20 cellular contexts compared by ENCODE assay signal in genomic region chr4:9918475-9918874, GRCh38.
DNase-seq lines count a peak whose midpoint lies in the region; ATAC-seq, FAIRE-seq and TF ChIP-seq lines count a peak whose summit lies in the region.
"Had no signal": no experiment of that assay in that cellular context is flagged by ENCODE, and none has a peak within 500 bp of the region (broad histone marks: within the 10 kb centered on the region; RNA-seq: fewer than 3 reads in every experiment).

No MANE protein-coding gene starts in this region.

- no peak overlapping the region for H2AFZ ChIP-seq in H1 (ENCODE audit: low read length)
- H2AFZ ChIP-seq in hepatocyte, result no peak overlapping the region

- H2BK12ac ChIP-seq in H1 (ENCODE audit: low read depth, low read length), result no peak overlapping the region

- POLR2A ChIA-PET in H1 (lab: Charles Lee; ENCODE audit: partially characterized antibody), result interaction anchor here (1.5 kb wide), 1 partner anchor 20 kb away, joined by 4 read pairs; no protein-coding TSS in a partner anchor

- H2BK120ac ChIP-seq in H1 (replicated peaks; ENCODE audit: low read depth, low read length), result no peak overlapping the region

- H3K56ac ChIP-seq in H1 (replicated peaks; ENCODE audit: insufficient read length, low read depth, low read length), result no peak overlapping the region

- H3K9me2 ChIP-seq in hepatocyte (replicated peaks; ENCODE audit: insufficient read depth), result no peaks in the 10 kb centered on the region

- H4K8ac ChIP-seq in H1 (ENCODE audit: extremely low read depth, insufficient read depth, low read length), result no peak overlapping the region

- H3K23me2 ChIP-seq in H1 (ENCODE audit: low read depth, low read length), result no peaks in the 10 kb centered on the region

- peak overlapping the region in 3 of 12 donors; percentile 4 to 33 (median 12) for H3K27ac ChIP-seq in heart left ventricle
- H3K27ac ChIP-seq in H1 (ENCODE audit: low read depth, low read length), result no peak overlapping the region
- no peak overlapping the region for H3K27ac ChIP-seq in psoas muscle
- H3K27ac ChIP-seq in hepatocyte, result no peak overlapping the region
- H3K27ac ChIP-seq: C4-2B had no signal

- H3K79me1 ChIP-seq in H1 (ENCODE audit: low read depth, low read length), result no peaks in the 10 kb centered on the region

- H3K4me2 ChIP-seq in H1 (ENCODE audit: insufficient read depth in 1 of 2, low read depth in 2 of 2, low read length in 2 of 2), result no peak overlapping the region
- H3K4me2 ChIP-seq in hepatocyte, result no peak overlapping the region

- no peak overlapping the region for H3K9ac ChIP-seq in H1 (replicated peaks in 1 of 4; ENCODE audit: extremely low read depth in 1 of 4, low read depth in 3 of 4, low read length in 3 of 4)

- TF ChIP-seq EP300 in H1 (IDR thresholded peaks at IDR 0.05; ENCODE audit: borderline replicate concordance in 1 of 2, low read depth in 2 of 2, low read length in 2 of 2), result no peak

- H3K36me3 ChIP-seq in heart left ventricle (peaks cover 0 to 4% (median 0%) of the 10 kb centered on the region in 9 donors), H1 (ENCODE audit: control insufficient read depth in 2 of 4, insufficient read depth in 4 of 4, low read length in 3 of 4) (no peaks in the 10 kb centered on the region), psoas muscle (ENCODE audit: insufficient read depth in 1 of 2, low read depth in 1 of 2) (no peaks in the 10 kb centered on the region), hepatocyte (replicated peaks; ENCODE audit: insufficient read depth, low read depth) (no peaks in the 10 kb centered on the region)
- H3K36me3 ChIP-seq: HAP-1 had no signal

- H3K4ac ChIP-seq in H1 (replicated peaks; ENCODE audit: insufficient read length, low read depth, low read length), result no peak overlapping the region

- H3K9me3 ChIP-seq in heart left ventricle (no peaks in the 10 kb centered on the region), H1 (ENCODE audit: insufficient read depth in 2 of 2, low read depth in 1 of 2, low read length in 1 of 2) (no peaks in the 10 kb centered on the region), psoas muscle (no peaks in the 10 kb centered on the region), hepatocyte (ENCODE audit: low read depth) (no peaks in the 10 kb centered on the region)
- H3K9me3 ChIP-seq: Caco-2, HAP-1 had no signal

- H4K20me1 ChIP-seq in H1 (replicated peaks in 1 of 2; ENCODE audit: control insufficient read depth in 1 of 2, insufficient read depth in 2 of 2, low read length in 2 of 2) (no peaks in the 10 kb centered on the region), hepatocyte (ENCODE audit: insufficient read depth, poor library complexity, severe bottlenecking) (no peaks in the 10 kb centered on the region)

- H3K18ac ChIP-seq in H1 (ENCODE audit: extremely low read depth, low read length), result no peak overlapping the region

- TF ChIP-seq POLR2A in heart left ventricle (IDR thresholded peaks at IDR 0.05) (no peak), H1 (IDR thresholded peaks at IDR 0.05; ENCODE audit: control extremely low read depth in 1 of 2, low read depth in 2 of 2, low read length in 2 of 2) (no peak)

- peak in 1 of 2 experiments; percentile 11; a peak in 1 of 4 replicates for TF ChIP-seq RAD21 in H1 (IDR thresholded peaks at IDR 0.05 in 1 of 2, conservative IDR thresholded peaks at IDR 0.05 in 1 of 2; ENCODE audit: low read depth in 2 of 2, low read length in 2 of 2)

- DNase-seq in heart left ventricle (no peak), cardiac septum (ENCODE audit: low spot score) (no peak), H1 (ENCODE audit: low read depth in 1 of 2, low spot score in 2 of 2) (no peak), left kidney (ENCODE audit: low read depth, low spot score) (peak; percentile 7), psoas muscle (no peak), pons (ENCODE audit: low spot score) (no peak), hepatocyte (ENCODE audit: low spot score) (no peak)
- DNase-seq: ACHN; AML-193; Caco-2; CD4-positive, alpha-beta T cell; DMS79 treated with DMSO at 0.1 percent for 48 hours; GF-D8; KBM-7 had no signal

- H3K4me1 ChIP-seq in heart left ventricle (peaks cover 0 to 18% (median 3%) of the 10 kb centered on the region in 12 donors), H1 (replicated peaks in 1 of 4; ENCODE audit: control insufficient read depth in 3 of 4, insufficient read depth in 4 of 4, low read length in 3 of 4) (peaks cover 0 to 8% (median 4%) of the 10 kb centered on the region in 4 experiments; a peak in 3 of 7 replicates), psoas muscle (no peaks in the 10 kb centered on the region), hepatocyte (ENCODE audit: insufficient read depth) (no peaks in the 10 kb centered on the region)
- H3K4me1 ChIP-seq: Caco-2, HAP-1 had no signal

- intact Hi-C loops in heart left ventricle (cut with DNase I), result no loop called here
- intact Hi-C loops in cardiac septum (cut with DNase I), result no loop called here
- intact Hi-C loops in psoas muscle (cut with DNase I), result no loop called here

- no peak overlapping the region for H2AK5ac ChIP-seq in H1 (ENCODE audit: low read depth, low read length)

- H3K27me3 ChIP-seq in heart left ventricle, result no peaks in the 10 kb centered on the region
- H3K27me3 ChIP-seq in H1 (replicated peaks in 1 of 4; ENCODE audit: control insufficient read depth in 3 of 4, extremely low read depth in 1 of 4, insufficient read depth in 3 of 4, low read length in 3 of 4), result no peaks in the 10 kb centered on the region
- H3K27me3 ChIP-seq in psoas muscle (ENCODE audit: insufficient read depth in 3 of 3, low read length in 2 of 3), result no peaks in the 10 kb centered on the region
- no peaks in the 10 kb centered on the region for H3K27me3 ChIP-seq in hepatocyte

- no peak for TF ChIP-seq CTCF in heart left ventricle (IDR thresholded peaks at IDR 0.05)
- no peak for TF ChIP-seq CTCF in H1 (IDR thresholded peaks at IDR 0.05; ENCODE audit: control extremely low read depth in 1 of 3, insufficient read depth in 1 of 3, low read depth in 1 of 3, low read length in 3 of 3)
- no peak for TF ChIP-seq CTCF in psoas muscle (IDR thresholded peaks at IDR 0.05)
- no peak for TF ChIP-seq CTCF in hepatocyte (IDR thresholded peaks at IDR 0.05; ENCODE audit: poor library complexity)

- no peaks in the 10 kb centered on the region for H3K79me2 ChIP-seq in H1 (ENCODE audit: control insufficient read depth in 1 of 2, insufficient read depth in 2 of 2, low read length in 2 of 2)
- no peaks in the 10 kb centered on the region for H3K79me2 ChIP-seq in hepatocyte

- WGBS in heart left ventricle, 4 donors, result 81 to 90% (median 88%) methylated on average over 3 to 4 of the region's 4 CpGs
- WGBS in H1 (ENCODE audit: extremely low coverage in 1 of 2, insufficient coverage in 1 of 2, insufficient read length in 1 of 2, insufficient replicate concordance in 2 of 2, low coverage in 1 of 2, low lambda C conversion rate in 2 of 2, missing lambda C conversion rate in 1 of 2), 2 experiments, result 94% methylated on average over 4 of the region's 4 CpGs; no CpG with 5 or more reads in 1 of the 2 experiments
- 89 to 92% (median 92%) methylated on average over 4 of the region's 4 CpGs for WGBS in psoas muscle, 3 donors
- 79% methylated on average over 4 of the region's 4 CpGs for WGBS in hepatocyte (ENCODE audit: low lambda C conversion rate, missing lambda C conversion rate)

- no peak overlapping the region for H4K91ac ChIP-seq in H1 (replicated peaks; ENCODE audit: insufficient read length, low read length)

- no peak overlapping the region for H2BK5ac ChIP-seq in H1 (ENCODE audit: low read depth, low read length)

- H2BK20ac ChIP-seq in H1 (ENCODE audit: low read length), result 0 out of 2 replicates have a peak overlapping the region, but pooled peaks have one; percentile 10

- FAIRE-seq in H1 (lab: Jason Lieb, UNC), result no peak
- FAIRE-seq: A204.1, D721Med, HepG2, HTR-8/SVneo had no signal

- H3K14ac ChIP-seq in H1 (ENCODE audit: insufficient read length), result no peak overlapping the region

- no peak overlapping the region for H2BK15ac ChIP-seq in H1 (ENCODE audit: low read length)

- H3K4me3 ChIP-seq in heart left ventricle, result no peak overlapping the region
- H3K4me3 ChIP-seq in H1 (ENCODE audit: extremely low read depth in 1 of 4, insufficient read depth in 2 of 4, low read depth in 3 of 4, low read length in 4 of 4), result no peak overlapping the region
- no peak overlapping the region for H3K4me3 ChIP-seq in psoas muscle
- H3K4me3 ChIP-seq in hepatocyte, result no peak overlapping the region
- H3K4me3 ChIP-seq: HAP-1 had no signal

- CTCF ChIA-PET in H1 (lab: Charles Lee; ENCODE audit: partially characterized antibody), result interaction anchor here (0.9 to 7.8 kb wide), 18 partner anchors 8 to 215 kb away, joined by 3 to 64 read pairs (median 6); no protein-coding TSS in a partner anchor

- no peak overlapping the region for H4K5ac ChIP-seq in H1 (ENCODE audit: insufficient read length, low read depth, low read length)

- H3K23ac ChIP-seq in H1 (ENCODE audit: insufficient read length), result no peak overlapping the region

- peak in 3 of 4 donors; percentile 49 to 53 (median 52) for ATAC-seq in heart left ventricle
- ATAC-seq in psoas muscle, result no peak
- ATAC-seq: HepG2 had no signal

TF ChIP-seq in H1, 55 proteins besides CTCF, POLR2A, EP300 and RAD21:
- TF ChIP-seq BACH1 (IDR thresholded peaks at IDR 0.05; ENCODE audit: low read length) (no peak), CREB1 (IDR thresholded peaks at IDR 0.05) (no peak), ATF3 (IDR thresholded peaks at IDR 0.05; ENCODE audit: insufficient read depth, low read depth, low read length) (no peak), ZNF274 (IDR thresholded peaks at IDR 0.05; ENCODE audit: borderline replicate concordance, extremely low read depth, low read length) (no peak), USF2 (IDR thresholded peaks at IDR 0.05; ENCODE audit: low read length) (no peak)
TF ChIP-seq in H1: peak in this region for 0.

Comparison
In these comparisons a context has a peak if more than half of its experiments do, and no peak if none do; other contexts are left out.
1. ATAC-seq: peak in heart left ventricle (3 of 4); none in psoas muscle (0 of 4).